ENCODE assay signal across 18 cellular contexts in the genomic region with DNA sequence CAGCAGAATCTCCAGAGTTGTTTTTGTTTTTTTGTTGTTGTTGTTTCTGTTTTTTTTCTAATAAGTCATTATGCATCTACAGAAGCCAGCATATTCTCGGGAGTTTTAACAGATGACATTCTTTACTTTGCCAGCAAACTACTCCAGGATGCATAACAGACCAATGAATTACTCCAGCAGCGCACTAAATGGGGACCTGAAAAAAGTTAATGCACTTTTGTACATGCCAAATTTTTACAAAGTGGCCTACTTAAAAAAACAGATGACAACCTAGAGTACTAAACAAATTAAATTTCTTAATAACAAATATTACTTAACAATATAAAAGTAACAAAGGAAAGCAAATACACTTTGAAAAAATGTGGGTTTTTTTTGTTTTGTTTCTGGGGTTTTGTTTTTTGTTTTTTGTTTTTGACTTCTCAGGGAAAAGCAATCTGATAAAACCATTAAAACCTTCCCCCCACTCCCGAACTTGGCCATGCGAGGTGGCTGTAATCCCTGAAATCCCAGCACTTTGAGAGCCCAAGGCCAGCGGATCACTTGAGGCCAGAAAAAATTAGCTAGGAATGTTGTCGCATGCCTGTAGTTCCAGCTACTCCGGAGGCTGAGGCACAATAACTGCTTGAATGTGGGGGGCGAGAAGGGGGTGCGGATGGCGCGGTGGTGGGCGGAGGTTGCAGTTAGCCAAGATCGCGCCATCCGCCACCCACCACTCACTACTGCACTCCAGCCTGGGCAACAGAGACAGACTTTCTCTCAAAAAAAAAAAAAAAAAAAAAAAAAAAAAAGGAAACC.
DNase-seq lines count a peak whose midpoint lies in the region; ATAC-seq, FAIRE-seq and TF ChIP-seq lines count a peak whose summit lies in the region.
"Had no signal": no experiment of that assay in that cellular context is flagged by ENCODE, and none has a peak within 500 bp of the region (broad histone marks: within the 10 kb centered on the region; RNA-seq: fewer than 3 reads in every experiment).

No MANE protein-coding gene starts in this region.

- no peaks in the 10 kb centered on the region for H3K79me2 ChIP-seq in mesendoderm (ENCODE audit: control insufficient read depth, insufficient read depth, low read length)

- H3K4me3 ChIP-seq in AG10803 (ENCODE audit: low read length) (no peak overlapping the region), HUES6 (ENCODE audit: low read depth, low read length) (no peak overlapping the region), mesendoderm (ENCODE audit: low read length) (no peak overlapping the region), small intestine (ENCODE audit: low read depth in 1 of 2, low read length in 2 of 2) (no peak overlapping the region)
- H3K4me3 ChIP-seq in CD8-positive, alpha-beta T cell (ENCODE audit: low read depth, low read length) = no peak overlapping the region

- H3K9me3 Mint-ChIP-seq in chondrocyte (ENCODE audit: low read depth) = peaks cover 2% of the 10 kb centered on the region
- peaks cover 15% of the 10 kb centered on the region for H3K9me3 Mint-ChIP-seq in CD8-positive, alpha-beta T cell

- peak overlapping the region; percentile 83 for H3K27ac Mint-ChIP-seq in chondrocyte (ENCODE audit: unreplicated experiment)
- H3K27ac Mint-ChIP-seq in CD8-positive, alpha-beta T cell = no peak overlapping the region

- H3K4me1 ChIP-seq in HUES6 (ENCODE audit: control insufficient read depth, insufficient read depth, low read length) (peaks cover 20% of the 10 kb centered on the region), mesendoderm (ENCODE audit: control insufficient read depth, low read depth, low read length) (no peaks in the 10 kb centered on the region), small intestine (ENCODE audit: control insufficient read depth in 2 of 2, insufficient read depth in 1 of 2, low read depth in 1 of 2, low read length in 1 of 2) (no peaks in the 10 kb centered on the region)
- no peaks in the 10 kb centered on the region for H3K4me1 ChIP-seq in CD8-positive, alpha-beta T cell (ENCODE audit: insufficient read depth, low read length)

- FAIRE-seq in small intestine (lab: Jason Lieb, UNC) = no peak
- FAIRE-seq: colon had no signal

- H3K4me3 Mint-ChIP-seq in chondrocyte (ENCODE audit: unreplicated experiment) = no peak overlapping the region
- H3K4me3 Mint-ChIP-seq in CD8-positive, alpha-beta T cell = no peak overlapping the region

- DNase-seq in AG10803 (ENCODE audit: low read depth) (peak; percentile 13), chondrocyte (ENCODE audit: low spot score) (no peak), mesendoderm (peak; percentile 88), small intestine (no peak), DMS 273 treated with DMSO at 0.1 percent for 48 hours (lab: John Stamatoyannopoulos, UW) (no peak)
- DNase-seq in CD8-positive, alpha-beta T cell = no peak
- DNase-seq: activated CD4-positive, alpha-beta T cell treated with anti-CD3 and anti-CD28 coated beads, Interleukin-2, amount 50 U/mL, for 4 hours; activated naive CD4-positive, alpha-beta T cell; activated T-cell treated with anti-CD3 and anti-CD28 coated beads, Interleukin-2, amount 50 U/mL, for 1 hour; DMS153; NCI-H187; NK-92 treated with Interleukin-12 subunit alpha and Interleukin-12 subunit beta, amount 100 ng/mL, for 24 hours; T-helper 1 cell had no signal

- H3K4ac ChIP-seq in mesendoderm (ENCODE audit: low read depth, low read length) = no peak overlapping the region

- no peaks in the 10 kb centered on the region for H3K27me3 Mint-ChIP-seq in chondrocyte (ENCODE audit: low read depth)
- H3K27me3 Mint-ChIP-seq in CD8-positive, alpha-beta T cell (ENCODE audit: low read depth) = no peaks in the 10 kb centered on the region

- no peaks in the 10 kb centered on the region for H3K9me3 ChIP-seq in HUES6 (ENCODE audit: control insufficient read depth, insufficient read depth, low read depth, low read length)
- no peaks in the 10 kb centered on the region for H3K9me3 ChIP-seq in small intestine (ENCODE audit: control insufficient read depth, low read depth)
- no peaks in the 10 kb centered on the region for H3K9me3 ChIP-seq in CD8-positive, alpha-beta T cell (ENCODE audit: low read length)

- H2BK15ac ChIP-seq in mesendoderm (replicated peaks; ENCODE audit: low read depth) = no peak overlapping the region

- no peak overlapping the region for H2AK5ac ChIP-seq in mesendoderm (ENCODE audit: low read length)

- CTCF ChIA-PET in CD8-positive, alpha-beta T cell (lab: Charles Lee) = no interaction called here

- H3K27ac ChIP-seq in HUES6 (ENCODE audit: low read depth, low read length) (peak overlapping the region; percentile 70; the same call in 1 of the 2 replicates), mesendoderm (ENCODE audit: low read depth, low read length) (no peak overlapping the region), small intestine (ENCODE audit: low read depth in 1 of 2, low read length in 1 of 2) (no peak overlapping the region)
- H3K27ac ChIP-seq in CD8-positive, alpha-beta T cell (ENCODE audit: low read depth, low read length) = no peak overlapping the region
- H3K27ac ChIP-seq: C4-2B, KMS-11 had no signal

- H3K18ac ChIP-seq in mesendoderm (ENCODE audit: low read length) = no peak overlapping the region

- no CpG with 5 or more reads among the region's 15 CpGs for WGBS in mesendoderm (ENCODE audit: extremely low coverage, insufficient coverage, low lambda C conversion rate)
- 68 to 70% (median 70%) methylated on average over 15 of the region's 15 CpGs for whole genome bisulfite sequencing in small intestine, 3 donors

- peaks cover 3% of the 10 kb centered on the region for H3K36me3 Mint-ChIP-seq in chondrocyte (ENCODE audit: low read depth)
- no peaks in the 10 kb centered on the region for H3K36me3 Mint-ChIP-seq in CD8-positive, alpha-beta T cell

- TF ChIP-seq CTCF in AG10803 (conservative IDR thresholded peaks at IDR 0.05; ENCODE audit: low read length) (no peak), chondrocyte (IDR thresholded peaks at IDR 0.05) (peak; percentile 32)
- no peak for TF ChIP-seq CTCF in CD8-positive, alpha-beta T cell (IDR thresholded peaks at IDR 0.05)

- H4K8ac ChIP-seq in mesendoderm (ENCODE audit: low read depth, low read length) = no peak overlapping the region

- intact Hi-C loops in CD8-positive, alpha-beta T cell (cut with DNase I, micrococcal nuclease) = no loop called here

- H3K9ac ChIP-seq in HUES6 (ENCODE audit: low read length) = no peak overlapping the region
- H3K9ac ChIP-seq in mesendoderm (ENCODE audit: low read length) = no peak overlapping the region
- H3K9ac ChIP-seq: KMS-11 had no signal

- no peaks in the 10 kb centered on the region for H3K79me1 ChIP-seq in mesendoderm (ENCODE audit: low read length)

- H3K36me3 ChIP-seq in HUES6 (ENCODE audit: control insufficient read depth, insufficient read depth, low read length) = no peaks in the 10 kb centered on the region
- no peaks in the 10 kb centered on the region for H3K36me3 ChIP-seq in mesendoderm (ENCODE audit: control insufficient read depth, insufficient read depth, low read length)
- no peaks in the 10 kb centered on the region for H3K36me3 ChIP-seq in small intestine (ENCODE audit: control insufficient read depth in 2 of 2, insufficient read depth in 2 of 2, low read length in 2 of 2)
- no peaks in the 10 kb centered on the region for H3K36me3 ChIP-seq in CD8-positive, alpha-beta T cell (ENCODE audit: insufficient read depth, low read length)

- H3K23ac ChIP-seq in mesendoderm (ENCODE audit: low read length) = no peak overlapping the region

- H2BK5ac ChIP-seq in mesendoderm (ENCODE audit: low read length) = no peak overlapping the region

- H3K4me1 Mint-ChIP-seq in chondrocyte (ENCODE audit: low read depth) = peaks cover 36% of the 10 kb centered on the region
- no peaks in the 10 kb centered on the region for H3K4me1 Mint-ChIP-seq in CD8-positive, alpha-beta T cell (ENCODE audit: low read depth)

- H2BK120ac ChIP-seq in mesendoderm (ENCODE audit: low read depth, low read length) = no peak overlapping the region

- H3K56ac ChIP-seq in mesendoderm (ENCODE audit: low read length) = no peak overlapping the region

- no peak overlapping the region for H4K5ac ChIP-seq in mesendoderm (ENCODE audit: low read length)

- H3K27me3 ChIP-seq in HUES6 (ENCODE audit: control insufficient read depth, insufficient read depth, low read length) = no peaks in the 10 kb centered on the region
- no peaks in the 10 kb centered on the region for H3K27me3 ChIP-seq in mesendoderm (ENCODE audit: insufficient read depth, low read length, poor library complexity)
- no peaks in the 10 kb centered on the region for H3K27me3 ChIP-seq in small intestine (ENCODE audit: control insufficient read depth in 2 of 2, insufficient read depth in 2 of 2, low read length in 2 of 2)
- no peaks in the 10 kb centered on the region for H3K27me3 ChIP-seq in CD8-positive, alpha-beta T cell (ENCODE audit: insufficient read depth, low read length)

- no peak overlapping the region for H3K4me2 ChIP-seq in mesendoderm (ENCODE audit: low read length)
- H3K4me2 ChIP-seq: KMS-11 had no signal

- POLR2A ChIA-PET in CD8-positive, alpha-beta T cell (lab: Charles Lee) = no interaction called here

- no peak for ATAC-seq in HG02970 (IDR thresholded peaks at IDR 0.05; ENCODE audit: low FRiP score, unreplicated experiment)
- ATAC-seq in CD8-positive, alpha-beta T cell = no peak

Comparison
In these comparisons a context has a peak if more than half of its experiments do, and no peak if none do; other contexts are left out.
1. DNase-seq: peak in AG10803 (single experiment) and mesendoderm (single experiment); none in chondrocyte (single experiment), small intestine (single experiment), CD8-positive, alpha-beta T cell (0 of 7) and DMS 273 treated with DMSO at 0.1 percent for 48 hours (single experiment).